ENCODE assay signal across 12 cellular contexts in the genomic region with DNA sequence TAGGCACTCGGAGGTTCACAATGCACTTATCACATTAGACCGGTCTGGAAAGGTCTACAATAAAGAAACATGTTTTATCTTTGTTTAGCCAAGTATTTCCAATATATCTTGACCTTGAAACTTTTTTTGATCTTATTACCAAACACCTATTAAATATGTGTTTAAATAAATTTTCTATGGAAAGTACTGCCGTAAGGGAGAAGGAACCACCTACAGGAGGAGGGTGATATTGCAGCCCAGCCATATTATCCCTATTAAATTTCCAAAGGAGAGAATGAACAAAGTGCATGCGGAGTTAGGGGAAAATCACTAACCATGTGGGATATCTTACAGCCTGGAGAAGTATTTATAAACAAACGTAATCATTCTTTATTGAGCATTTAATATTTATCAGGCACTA. TPM values are rescaled to one million over a fixed set of nuclear protein-coding genes. Genes with fewer than 3 reads are reported as not detected.
A peak's percentile ranks its signal among the peaks of the same experiment; 100 is the strongest.
DNase-seq lines count a peak whose midpoint lies in the region; ATAC-seq and TF ChIP-seq lines count a peak whose summit lies in the region.
"Had no signal": no experiment of that assay in that cellular context is flagged by ENCODE, and none has a peak within 500 bp of the region (broad histone marks: within the 10 kb centered on the region; RNA-seq: fewer than 3 reads in every experiment).

No MANE protein-coding gene starts in this region.

- no peak overlapping the region for H3K9ac ChIP-seq in IMR-90 (ENCODE audit: low read depth, low read length)
- no peak overlapping the region for H3K9ac ChIP-seq in mammary epithelial cell (ENCODE audit: insufficient read depth, low read length)

- H3K4me1 Mint-ChIP-seq in Caco-2 (ENCODE audit: low read depth, unreplicated experiment) = peaks cover 8% of the 10 kb centered on the region
- peaks cover 7% of the 10 kb centered on the region for H3K4me1 Mint-ChIP-seq in activated CD4-positive, alpha-beta T cell treated with anti-CD3 and anti-CD28 coated beads, Interleukin-2, amount 10 ng/mL, durations not matched to agents 7 days and 5 days

- H4K8ac ChIP-seq in IMR-90 (ENCODE audit: low read depth in 2 of 2, low read length in 2 of 2) = no peak overlapping the region

- no peak overlapping the region for H4K5ac ChIP-seq in IMR-90 (ENCODE audit: low read depth, low read length)

- H3K9me3 Mint-ChIP-seq in Caco-2 (ENCODE audit: unreplicated experiment) = no peaks in the 10 kb centered on the region
- no peaks in the 10 kb centered on the region for H3K9me3 Mint-ChIP-seq in activated CD4-positive, alpha-beta T cell treated with anti-CD3 and anti-CD28 coated beads, Interleukin-2, amount 10 ng/mL, durations not matched to agents 7 days and 5 days

- DNase-seq in Caco-2 (peak in 1 of 2 experiments; percentile 26), IMR-90 (peak; percentile 17), mammary epithelial cell (no peak), myocyte (ENCODE audit: low read depth) (peak; percentile 13), SW 1271 (lab: John Stamatoyannopoulos, UW) (no peak), midbrain (lab: John Stamatoyannopoulos, UW) (no peak), NCI-H1092 treated with DMSO at 0.1 percent for 48 hours (lab: John Stamatoyannopoulos, UW) (no peak)
- DNase-seq in activated CD4-positive, alpha-beta T cell treated with anti-CD3 and anti-CD28 coated beads, Interleukin-2, amount 10 ng/mL, durations not matched to agents 7 days and 5 days = no peak
- DNase-seq: activated T-cell treated with anti-CD3 and anti-CD28 coated beads for 4 hours, islet precursor cell, NCI-H1436 had no signal

- in situ Hi-C loops in IMR-90 (cut with MboI; ENCODE audit: low sequenced_read_pairs) (no loop called here), mammary epithelial cell (cut with MboI; ENCODE audit: low sequenced_read_pairs in 2 of 2) (loop anchor here (10.0 to 25.0 kb wide), 2 partner anchors 290 to 727 kb away; no protein-coding TSS in a partner anchor)

- H2BK15ac ChIP-seq in IMR-90 (ENCODE audit: low read depth, low read length) = no peak overlapping the region

- peaks cover 7% of the 10 kb centered on the region for H3K27me3 Mint-ChIP-seq in Caco-2 (ENCODE audit: insufficient read depth, unreplicated experiment)
- peaks cover 19% of the 10 kb centered on the region for H3K27me3 Mint-ChIP-seq in activated CD4-positive, alpha-beta T cell treated with anti-CD3 and anti-CD28 coated beads, Interleukin-2, amount 10 ng/mL, durations not matched to agents 7 days and 5 days

- H3K4me1 ChIP-seq in Caco-2 = no peaks in the 10 kb centered on the region
- no peaks in the 10 kb centered on the region for H3K4me1 ChIP-seq in IMR-90 (ENCODE audit: control insufficient read depth, insufficient read depth, low read length)
- peaks cover 5% of the 10 kb centered on the region for H3K4me1 ChIP-seq in mammary epithelial cell (ENCODE audit: insufficient read depth, low read length)

- BruUV-seq in Caco-2 (replicated peaks; lab: Mats Ljungman, UMichigan) (no TSS peak), IMR-90 (replicated peaks; lab: Mats Ljungman, UMichigan) (no TSS peak), mammary epithelial cell (replicated peaks; lab: Mats Ljungman, UMichigan) (no TSS peak)

- POLR2A ChIA-PET in Caco-2 (lab: Charles Lee) (no interaction called here), IMR-90 (lab: Charles Lee; ENCODE audit: unreplicated experiment) (no interaction called here)
- POLR2A ChIA-PET in activated CD4-positive, alpha-beta T cell treated with anti-CD3 and anti-CD28 coated beads, Interleukin-2, amount 10 ng/mL, durations not matched to agents 7 days and 5 days (lab: Charles Lee) = no interaction called here

- CTCF ChIA-PET in Caco-2 (lab: Charles Lee) = no interaction called here
- CTCF ChIA-PET in IMR-90 (lab: Yijun Ruan, JAX) = no interaction called here
- CTCF ChIA-PET in mammary epithelial cell (lab: Charles Lee; ENCODE audit: low non-redundant PET) = no interaction called here
- CTCF ChIA-PET in activated CD4-positive, alpha-beta T cell treated with anti-CD3 and anti-CD28 coated beads, Interleukin-2, amount 10 ng/mL, durations not matched to agents 7 days and 5 days (lab: Charles Lee) = no interaction called here

- H4K20me1 ChIP-seq in IMR-90 (ENCODE audit: insufficient read depth, low read length) = no peaks in the 10 kb centered on the region
- no peaks in the 10 kb centered on the region for H4K20me1 ChIP-seq in mammary epithelial cell (ENCODE audit: insufficient read depth, low read length)

- H2AK9ac ChIP-seq in IMR-90 (replicated peaks; ENCODE audit: low read depth, low read length, poor library complexity) = no peak overlapping the region

- no peak overlapping the region for H2AK5ac ChIP-seq in IMR-90 (ENCODE audit: low read depth, low read length)

- no peaks in the 10 kb centered on the region for H3K79me1 ChIP-seq in IMR-90 (ENCODE audit: low read depth in 1 of 2, low read length in 2 of 2)

- H2AFZ ChIP-seq in IMR-90 (replicated peaks; ENCODE audit: low read length, poor library complexity) = no peak overlapping the region
- H2AFZ ChIP-seq in mammary epithelial cell (ENCODE audit: low read depth, low read length) = no peak overlapping the region

- no peak overlapping the region for H3K14ac ChIP-seq in IMR-90 (replicated peaks; ENCODE audit: low read depth, low read length)

- H3K18ac ChIP-seq in IMR-90 (ENCODE audit: low read depth, low read length) = no peak overlapping the region

- no peaks in the 10 kb centered on the region for H3K79me2 ChIP-seq in mammary epithelial cell (ENCODE audit: insufficient read depth, low read length)

- no peaks in the 10 kb centered on the region for H3K36me3 Mint-ChIP-seq in Caco-2 (ENCODE audit: insufficient read depth, unreplicated experiment)
- H3K36me3 Mint-ChIP-seq in activated CD4-positive, alpha-beta T cell treated with anti-CD3 and anti-CD28 coated beads, Interleukin-2, amount 10 ng/mL, durations not matched to agents 7 days and 5 days (ENCODE audit: low read depth) = no peaks in the 10 kb centered on the region

- no peak overlapping the region for H3K56ac ChIP-seq in IMR-90 (ENCODE audit: extremely low read depth, insufficient read depth, low read length)

- H3K9me3 ChIP-seq in Caco-2 (peaks cover 5% of the 10 kb centered on the region), IMR-90 (ENCODE audit: control insufficient read depth, insufficient read depth, low read length) (no peaks in the 10 kb centered on the region), mammary epithelial cell (replicated peaks; ENCODE audit: insufficient read depth, low read length) (no peaks in the 10 kb centered on the region)

- H3K4me2 ChIP-seq in IMR-90 (ENCODE audit: low read depth, low read length) (no peak overlapping the region), mammary epithelial cell (ENCODE audit: insufficient read depth, low read depth, low read length) (no peak overlapping the region)

- no peak overlapping the region for H2BK120ac ChIP-seq in IMR-90 (ENCODE audit: low read depth, low read length)

- WGBS in IMR-90 (ENCODE audit: extremely low coverage in 2 of 2, insufficient read length in 1 of 2), 2 experiments = no CpG with 5 or more reads among the region's 5 CpGs
- WGBS in mammary epithelial cell (ENCODE audit: low coverage, missing lambda C conversion rate) = 90% methylated on average over 5 of the region's 5 CpGs

- H3K4ac ChIP-seq in IMR-90 (ENCODE audit: low read depth, low read length) = no peak overlapping the region

- TF ChIP-seq POLR2A in IMR-90 (IDR thresholded peaks at IDR 0.05; ENCODE audit: low read depth, low read length) = no peak

- H3K27ac Mint-ChIP-seq in Caco-2 (ENCODE audit: unreplicated experiment) = no peak overlapping the region
- H3K27ac Mint-ChIP-seq in activated CD4-positive, alpha-beta T cell treated with anti-CD3 and anti-CD28 coated beads, Interleukin-2, amount 10 ng/mL, durations not matched to agents 7 days and 5 days = no peak overlapping the region

- H4K91ac ChIP-seq in IMR-90 (ENCODE audit: insufficient read depth, low read depth, low read length) = no peak overlapping the region

- no peaks in the 10 kb centered on the region; the same call in 1 of the 2 replicates for H3K27me3 ChIP-seq in Caco-2 (replicated peaks; ENCODE audit: control insufficient read depth, insufficient read depth, low read length)
- H3K27me3 ChIP-seq in IMR-90 (ENCODE audit: control insufficient read depth, insufficient read depth, low read length) = peaks cover 6% of the 10 kb centered on the region
- peaks cover 2% of the 10 kb centered on the region for H3K27me3 ChIP-seq in mammary epithelial cell (ENCODE audit: insufficient read depth, low read length)

- H3K27ac ChIP-seq in IMR-90 (ENCODE audit: insufficient read depth, low read length) = no peak overlapping the region
- H3K27ac ChIP-seq in mammary epithelial cell (ENCODE audit: insufficient read depth, low read depth, low read length) = no peak overlapping the region
- H3K27ac ChIP-seq: coronary artery had no signal

- dilution Hi-C loops in IMR-90 (cut with HindIII; ENCODE audit: low sequenced_read_pairs, unreplicated experiment) = no loop called here
- dilution Hi-C loops in mammary epithelial cell (cut with HindIII; ENCODE audit: low sequenced_read_pairs) = no loop called here

- H3K4me3 ChIP-seq in Caco-2 (ENCODE audit: low read depth, low read length) (no peak overlapping the region), IMR-90 (ENCODE audit: insufficient read depth, low read depth, low read length) (no peak overlapping the region), mammary epithelial cell (replicated peaks in 1 of 3; ENCODE audit: insufficient read depth in 1 of 3, low read depth in 2 of 3, low read length in 3 of 3) (no peak overlapping the region)
- H3K4me3 ChIP-seq: coronary artery had no signal

- H3K9me1 ChIP-seq in IMR-90 (ENCODE audit: insufficient read depth, low read length) = no peaks in the 10 kb centered on the region; the same call in 1 of the 2 replicates

- H3K36me3 ChIP-seq in Caco-2 (ENCODE audit: control insufficient read depth, insufficient read depth, low read length) (no peaks in the 10 kb centered on the region), IMR-90 (ENCODE audit: control insufficient read depth, insufficient read depth, low read length) (no peaks in the 10 kb centered on the region), mammary epithelial cell (ENCODE audit: insufficient read depth, low read length) (no peaks in the 10 kb centered on the region)

- H3K4me3 Mint-ChIP-seq in Caco-2 (ENCODE audit: unreplicated experiment) = no peak overlapping the region
- H3K4me3 Mint-ChIP-seq in activated CD4-positive, alpha-beta T cell treated with anti-CD3 and anti-CD28 coated beads, Interleukin-2, amount 10 ng/mL, durations not matched to agents 7 days and 5 days = no peak overlapping the region

- TF ChIP-seq CTCF in Caco-2 (IDR thresholded peaks at IDR 0.05; ENCODE audit: insufficient read depth in 1 of 2, low read depth in 1 of 2, low read length in 1 of 2, severe bottlenecking in 1 of 2, unreplicated experiment in 1 of 2) (peak; percentile 30 to 43), IMR-90 (conservative IDR thresholded peaks at IDR 0.05; ENCODE audit: low read depth, low read length) (peak; percentile 49), mammary epithelial cell (conservative IDR thresholded peaks at IDR 0.05 in 1 of 2, IDR thresholded peaks at IDR 0.05 in 1 of 2; ENCODE audit: extremely low read depth in 1 of 2, insufficient read depth in 1 of 2, low read depth in 1 of 2, low read length in 2 of 2) (peak; percentile 50 to 67)

- peak; percentile 46; the same call in 1 of the 2 replicates for ATAC-seq in IMR-90 (ENCODE audit: low read depth)

- intact Hi-C loops in Caco-2 (cut with micrococcal nuclease; ENCODE audit: unreplicated experiment) = loop anchor here (10.0 kb wide), 1 partner anchor 150 kb away; no protein-coding TSS in a partner anchor
- intact Hi-C loops in IMR-90 (cut with micrococcal nuclease) = loop anchor here (10.0 kb wide), 1 partner anchor 760 kb away; no protein-coding TSS in a partner anchor
- intact Hi-C loops in mammary epithelial cell (cut with micrococcal nuclease) = no loop called here

- no peak for TF ChIP-seq RAD21 in IMR-90 (IDR thresholded peaks at IDR 0.05; ENCODE audit: low read length)

- H2BK20ac ChIP-seq in IMR-90 (ENCODE audit: low read depth, low read length) = no peak overlapping the region

- H2BK5ac ChIP-seq in IMR-90 (ENCODE audit: low read depth, low read length, poor library complexity, severe bottlenecking) = no peak overlapping the region

- H3K23ac ChIP-seq in IMR-90 (ENCODE audit: low read depth, low read length) = no peak overlapping the region

RNA-seq across cellular contexts. Expression of a gene that starts 14.5 kb away (rescaled TPM):
- total RNA-seq in Caco-2 (2022) (not detected in 2 replicates), IMR-90 (2012; rRNA removed) (not detected in 2 replicates), mammary epithelial cell (not detected), myocyte (0.10 and 0.16 TPM in 2 replicates)
- polyA plus RNA-seq in IMR-90 (2012; rRNA removed) (not detected in 2 replicates), mammary epithelial cell (0.07 TPM)
- 0.01 TPM in 1 of 2 replicates, not detected in the other for polyA plus RNA-seq in IMR-90 (2012; cell fraction: cytosol; rRNA removed)
- not detected in 2 replicates for polyA plus RNA-seq in IMR-90 (2012; cell fraction: nucleus; rRNA removed; ENCODE audit: low replicate concordance)
- polyA minus RNA-seq in mammary epithelial cell = not detected
- polyA plus RNA-seq in myocyte (2012) = not detected
- total RNA-seq in activated CD4-positive, alpha-beta T cell treated with anti-CD3 and anti-CD28 coated beads, Interleukin-2, amount 10 ng/mL, durations not matched to agents 7 days and 5 days = not detected

RNA-seq across cellular contexts. Expression of a gene that starts 20.7 kb away (rescaled TPM):
- total RNA-seq in Caco-2 (2022) (not detected in 2 replicates), IMR-90 (2012; rRNA removed) (under 0.01 TPM in 1 of 2 replicates, not detected in the other), mammary epithelial cell (under 1 TPM; 0.14 to 0.33 TPM), myocyte (not detected in 2 replicates)
- polyA plus RNA-seq in IMR-90 (2012; rRNA removed) (0.04 and 0.07 TPM in 2 replicates), mammary epithelial cell (0.15 TPM)
- 0.05 and 0.06 TPM in 2 replicates for polyA plus RNA-seq in IMR-90 (2012; cell fraction: cytosol; rRNA removed)
- polyA plus RNA-seq in IMR-90 (2012; cell fraction: nucleus; rRNA removed; ENCODE audit: low replicate concordance) = 0.02 and 0.06 TPM in 2 replicates
- not detected for polyA minus RNA-seq in mammary epithelial cell
- polyA plus RNA-seq in myocyte (2012) = not detected
- not detected for total RNA-seq in activated CD4-positive, alpha-beta T cell treated with anti-CD3 and anti-CD28 coated beads, Interleukin-2, amount 10 ng/mL, durations not matched to agents 7 days and 5 days

Comparison
In these comparisons a context has a peak if more than half of its experiments do, and no peak if none do; other contexts are left out.
1. DNase-seq: peak in IMR-90 (single experiment) and myocyte (single experiment); none in mammary epithelial cell (single experiment), SW 1271 (0 of 2), activated CD4-positive, alpha-beta T cell treated with anti-CD3 and anti-CD28 coated beads, Interleukin-2, amount 10 ng/mL, durations not matched to agents 7 days and 5 days (single experiment), midbrain (single experiment) and NCI-H1092 treated with DMSO at 0.1 percent for 48 hours (single experiment).
2. Peak in every context shown above with its lines, with median percentiles within 50 percentile points of each other: CTCF ChIP-seq.